ENCODE assay signal across 28 cellular contexts in the genomic region with DNA sequence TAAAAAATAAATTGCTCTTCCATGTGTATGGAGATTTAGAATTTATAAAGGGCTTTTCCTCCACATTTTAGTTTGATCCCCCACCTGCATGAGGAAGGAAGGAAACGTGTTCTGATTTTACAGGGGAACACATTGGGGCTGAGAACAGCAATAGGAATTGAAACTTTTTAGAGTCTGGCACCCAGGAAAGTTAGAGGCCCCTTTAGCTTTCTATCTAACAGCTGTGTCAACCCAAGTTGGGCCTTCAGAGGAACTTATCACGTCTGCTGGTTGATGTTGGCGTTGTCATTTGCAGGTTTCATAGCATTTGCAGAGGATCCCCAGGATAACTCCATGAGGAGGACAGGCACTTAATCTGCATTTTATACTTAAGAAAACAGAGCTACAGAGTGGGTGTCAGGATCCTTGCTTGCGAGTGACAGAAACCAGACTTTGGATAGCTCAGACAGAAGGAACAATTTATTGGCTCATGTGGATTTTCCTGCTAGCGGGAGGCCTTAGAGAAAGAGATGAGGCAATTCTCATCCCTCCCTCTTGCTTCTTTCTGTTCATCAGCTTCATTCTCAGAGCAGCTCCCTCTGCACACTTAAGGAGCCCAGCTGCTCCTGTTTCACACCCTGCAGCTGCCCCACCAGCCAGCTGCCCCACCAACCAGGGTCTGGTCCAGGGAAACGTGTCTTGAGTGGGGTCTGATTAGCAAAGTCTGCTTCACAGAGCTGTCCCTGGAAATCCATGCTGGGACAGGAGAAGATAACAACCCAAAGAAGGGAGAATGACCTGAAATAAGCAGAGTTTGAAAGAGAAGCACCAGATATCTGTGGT.
DNase-seq lines count a peak whose midpoint lies in the region; ATAC-seq and TF ChIP-seq lines count a peak whose summit lies in the region.
"Had no signal": no experiment of that assay in that cellular context is flagged by ENCODE, and none has a peak within 500 bp of the region (broad histone marks: within the 10 kb centered on the region; RNA-seq: fewer than 3 reads in every experiment).

No MANE protein-coding gene starts in this region.

- peaks cover 27 to 35% (median 34%) of the 10 kb centered on the region in 3 donors for H3K4me1 Mint-ChIP-seq in naive B cell
- H3K4me1 Mint-ChIP-seq in CD14-positive monocyte, result no peaks in the 10 kb centered on the region
- H3K4me1 Mint-ChIP-seq: activated naive CD4-positive, alpha-beta T cell treated with anti-CD3 and anti-CD28 coated beads, Interleukin-2, amount 50 U/mL, for 24 hours had no signal

- no peaks in the 10 kb centered on the region for H3K9me3 ChIP-seq in AG04450 (ENCODE audit: control insufficient read depth, insufficient read depth, low read length)
- H3K9me3 ChIP-seq in lower lobe of right lung, result no peaks in the 10 kb centered on the region
- H3K9me3 ChIP-seq: BE2C, neutrophil, prostate gland, thyroid gland had no signal

- no peaks in the 10 kb centered on the region for H3K27me3 ChIP-seq in AG04450 (ENCODE audit: control insufficient read depth, insufficient read depth, low read length)
- no peaks in the 10 kb centered on the region for H3K27me3 ChIP-seq in lower lobe of right lung (ENCODE audit: low read depth)
- H3K27me3 ChIP-seq: BE2C, neutrophil, thyroid gland had no signal

- no peak for DNase-seq in AG04450 (ENCODE audit: low read depth, low spot score)
- DNase-seq in choroid plexus epithelial cell (ENCODE audit: low read depth), result peak; percentile 27
- no peak for DNase-seq in naive B cell
- no peak for DNase-seq in CD14-positive monocyte (ENCODE audit: low spot score)
- DNase-seq in sciatic nerve (ENCODE audit: low spot score), result no peak
- DNase-seq in NCI-H146 (lab: John Stamatoyannopoulos, UW), result no peak
- no peak for DNase-seq in lower lobe of right lung
- DNase-seq: activated CD4-positive, alpha-beta memory T cell treated with anti-CD3 and anti-CD28 coated beads, Interleukin-2, amount 10 ng/mL, durations not matched to agents 7 days and 5 days; activated CD4-positive, alpha-beta T cell treated with anti-CD3 and anti-CD28 coated beads for 1 hour; activated CD8-positive, alpha-beta memory T cell treated with anti-CD3 and anti-CD28 coated beads, Interleukin-2, amount 50 U/mL, for 48 hours; BE2C; DND-41; effector CD4-positive, alpha-beta T cell; KG1; kidney glomerular epithelial cell; NCI-H1436; NCI-H2107; NCI-H446; NCI-H774; stimulated activated naive CD8-positive, alpha-beta T cell treated with anti-CD3 and anti-CD28 coated beads, Interleukin-15, amount 100 ng/mL, for 72 hours; T-helper 1 cell; thyroid gland had no signal

- CTCF ChIA-PET in AG04450 (lab: Charles Lee), result interaction anchor here (1.5 kb wide), 1 partner anchor 15 kb away, joined by 4 read pairs; no protein-coding TSS in a partner anchor

- ATAC-seq in GM21723 (IDR thresholded peaks at IDR 0.05; ENCODE audit: unreplicated experiment), result peak; percentile 57
- no peak for ATAC-seq in naive B cell (ENCODE audit: low read depth in 2 of 2)
- ATAC-seq in sciatic nerve, result no peak
- ATAC-seq in lower lobe of right lung, result no peak
- ATAC-seq: stimulated activated naive CD8-positive, alpha-beta T cell treated with anti-CD3 and anti-CD28 coated beads, Interleukin-15, amount 100 ng/mL, for 72 hours had no signal

- H3K4me1 ChIP-seq in lower lobe of right lung, result no peaks in the 10 kb centered on the region
- H3K4me1 ChIP-seq: BE2C, prostate gland had no signal

- intact Hi-C loops in CD14-positive monocyte (cut with micrococcal nuclease), result no loop called here
- intact Hi-C loops in sciatic nerve (cut with DNase I), result no loop called here
- intact Hi-C loops in lower lobe of right lung (cut with DNase I), result no loop called here

- peaks cover 74% of the 10 kb centered on the region for H3K36me3 ChIP-seq in lower lobe of right lung
- H3K36me3 ChIP-seq: BE2C, prostate gland had no signal

- no peak for TF ChIP-seq CTCF in AG04450 (IDR thresholded peaks at IDR 0.05; ENCODE audit: low read depth, low read length)
- no peak for TF ChIP-seq CTCF in choroid plexus epithelial cell (conservative IDR thresholded peaks at IDR 0.05; ENCODE audit: low read depth, low read length)
- no peak for TF ChIP-seq CTCF in CD14-positive monocyte (IDR thresholded peaks at IDR 0.05)
- TF ChIP-seq CTCF in lower lobe of right lung (IDR thresholded peaks at IDR 0.05), result no peak

- H3K36me3 Mint-ChIP-seq in naive B cell (peaks cover 12 to 23% of the 10 kb centered on the region in 2 donors), CD14-positive monocyte (peaks cover 99 to 100% of the 10 kb centered on the region in 2 donors)

- H3K4me3 ChIP-seq in AG04450 (ENCODE audit: low read depth, low read length), result no peak overlapping the region
- H3K4me3 ChIP-seq in choroid plexus epithelial cell (ENCODE audit: low read depth, low read length), result no peak overlapping the region
- no peak overlapping the region for H3K4me3 ChIP-seq in lower lobe of right lung
- H3K4me3 ChIP-seq: lung, prostate gland, thyroid gland had no signal

- H3K9me3 Mint-ChIP-seq in naive B cell, result no peaks in the 10 kb centered on the region
- no peaks in the 10 kb centered on the region for H3K9me3 Mint-ChIP-seq in CD14-positive monocyte
- H3K9me3 Mint-ChIP-seq: activated CD4-positive, alpha-beta memory T cell treated with anti-CD3 and anti-CD28 coated beads, Interleukin-2, amount 10 ng/mL, durations not matched to agents 7 days and 5 days; activated naive CD4-positive, alpha-beta T cell treated with anti-CD3 and anti-CD28 coated beads, Interleukin-2, amount 50 U/mL, for 24 hours; stimulated activated naive CD8-positive, alpha-beta T cell treated with anti-CD3 and anti-CD28 coated beads, Interleukin-15, amount 100 ng/mL, for 72 hours had no signal

- H3K27me3 Mint-ChIP-seq in naive B cell, result no peaks in the 10 kb centered on the region
- H3K27me3 Mint-ChIP-seq in CD14-positive monocyte (ENCODE audit: low read depth in 3 of 3), result peaks cover 0 to 2% (median 0%) of the 10 kb centered on the region in 3 donors
- H3K27me3 Mint-ChIP-seq: activated CD4-positive, alpha-beta memory T cell treated with anti-CD3 and anti-CD28 coated beads, Interleukin-2, amount 10 ng/mL, durations not matched to agents 7 days and 5 days; activated naive CD4-positive, alpha-beta T cell treated with anti-CD3 and anti-CD28 coated beads, Interleukin-2, amount 50 U/mL, for 24 hours; stimulated activated naive CD8-positive, alpha-beta T cell treated with anti-CD3 and anti-CD28 coated beads, Interleukin-15, amount 100 ng/mL, for 72 hours had no signal

- POLR2A ChIA-PET in AG04450 (lab: Yijun Ruan, JAX), result no interaction called here

- H3K27ac Mint-ChIP-seq in naive B cell (peak overlapping the region; percentile 60 to 89 (median 77)), CD14-positive monocyte (peak overlapping the region in 1 of 7 donors; percentile 32)
- H3K27ac Mint-ChIP-seq: activated CD4-positive, alpha-beta memory T cell treated with anti-CD3 and anti-CD28 coated beads, Interleukin-2, amount 10 ng/mL, durations not matched to agents 7 days and 5 days; activated naive CD4-positive, alpha-beta T cell treated with anti-CD3 and anti-CD28 coated beads, Interleukin-2, amount 50 U/mL, for 24 hours had no signal

- H3K27ac ChIP-seq in AG04450 (ENCODE audit: low read depth, low read length) (peak overlapping the region; percentile 21), lower lobe of right lung (no peak overlapping the region)
- H3K27ac ChIP-seq: neutrophil, prostate gland, RWPE1, thyroid gland had no signal

- H3K4me3 Mint-ChIP-seq in naive B cell, result no peak overlapping the region
- no peak overlapping the region for H3K4me3 Mint-ChIP-seq in CD14-positive monocyte
- H3K4me3 Mint-ChIP-seq: activated CD4-positive, alpha-beta memory T cell treated with anti-CD3 and anti-CD28 coated beads, Interleukin-2, amount 10 ng/mL, durations not matched to agents 7 days and 5 days; activated naive CD4-positive, alpha-beta T cell treated with anti-CD3 and anti-CD28 coated beads, Interleukin-2, amount 50 U/mL, for 24 hours; stimulated activated naive CD8-positive, alpha-beta T cell treated with anti-CD3 and anti-CD28 coated beads, Interleukin-15, amount 100 ng/mL, for 72 hours had no signal
